8 cellular contexts compared by ENCODE assay signal in genomic region chr1:170723518-170723917, GRCh38.
"Had no signal": no experiment of that assay in that cellular context is flagged by ENCODE, and none has a peak within 500 bp of the region (broad histone marks: within the 10 kb centered on the region; RNA-seq: fewer than 3 reads in every experiment).

No MANE protein-coding gene starts in this region.

- FAIRE-seq: G401.6, GM12878, GM12891, GM12892, GM18507, GM19239 had no signal

- DNase-seq: GDM1, GF-D8 had no signal

- H3K4me3 ChIP-seq: GM12878 had no signal

- ATAC-seq: GM12878 had no signal
